Comparison of ENCODE assay signal across 8 cellular contexts in genomic region chr4:119209077-119209476, GRCh38. TPM values are rescaled to one million over a fixed set of nuclear protein-coding genes. Genes with fewer than 3 reads are reported as not detected.
DNase-seq lines count a peak whose midpoint lies in the region; ATAC-seq and TF ChIP-seq lines count a peak whose summit lies in the region.

No MANE protein-coding gene starts in this region.

- peaks cover 33% of the 10 kb centered on the region for H3K4me1 Mint-ChIP-seq in activated naive CD4-positive, alpha-beta T cell treated with anti-CD3 and anti-CD28 coated beads, Interleukin-2, amount 10 ng/mL, durations not matched to agents 7 days and 5 days
- H3K4me1 Mint-ChIP-seq in stimulated activated naive CD8-positive, alpha-beta T cell treated with anti-CD3 and anti-CD28 coated beads, Interleukin-15, Interleukin-2, amounts not matched to agents 100 ng/mL and 50 ng/mL, for 24 hours (ENCODE audit: low read depth), result peaks cover 50% of the 10 kb centered on the region

- ATAC-seq in left lobe of liver, result no peak

- DNase-seq in activated naive CD4-positive, alpha-beta T cell treated with Interleukin-2 at 50 U/mL for 16 hours, result peak; percentile 44
- no peak for DNase-seq in activated naive CD4-positive, alpha-beta T cell treated with anti-CD3 and anti-CD28 coated beads, Interleukin-2, amount 10 ng/mL, durations not matched to agents 7 days and 5 days
- DNase-seq in T1000 (lab: John Stamatoyannopoulos, UW), result peak; percentile 51
- peak; percentile 93 for DNase-seq in fibroblast of pulmonary artery (ENCODE audit: low read depth)
- DNase-seq in NCI-H2227 (lab: John Stamatoyannopoulos, UW; ENCODE audit: unreplicated experiment), result no peak
- DNase-seq in GM19240 (ENCODE audit: insufficient read length, low spot score), result no peak
- no peak for DNase-seq in left lobe of liver (ENCODE audit: low spot score)

- peaks cover 6% of the 10 kb centered on the region for H3K27me3 Mint-ChIP-seq in activated naive CD4-positive, alpha-beta T cell treated with anti-CD3 and anti-CD28 coated beads, Interleukin-2, amount 10 ng/mL, durations not matched to agents 7 days and 5 days
- no peaks in the 10 kb centered on the region for H3K27me3 Mint-ChIP-seq in stimulated activated naive CD8-positive, alpha-beta T cell treated with anti-CD3 and anti-CD28 coated beads, Interleukin-15, Interleukin-2, amounts not matched to agents 100 ng/mL and 50 ng/mL, for 24 hours

- H3K4me3 Mint-ChIP-seq in activated naive CD4-positive, alpha-beta T cell treated with anti-CD3 and anti-CD28 coated beads, Interleukin-2, amount 10 ng/mL, durations not matched to agents 7 days and 5 days, result no peak overlapping the region
- peak overlapping the region; percentile 11 for H3K4me3 Mint-ChIP-seq in stimulated activated naive CD8-positive, alpha-beta T cell treated with anti-CD3 and anti-CD28 coated beads, Interleukin-15, Interleukin-2, amounts not matched to agents 100 ng/mL and 50 ng/mL, for 24 hours

- no peaks in the 10 kb centered on the region for H3K36me3 Mint-ChIP-seq in activated naive CD4-positive, alpha-beta T cell treated with anti-CD3 and anti-CD28 coated beads, Interleukin-2, amount 10 ng/mL, durations not matched to agents 7 days and 5 days
- H3K36me3 Mint-ChIP-seq in stimulated activated naive CD8-positive, alpha-beta T cell treated with anti-CD3 and anti-CD28 coated beads, Interleukin-15, Interleukin-2, amounts not matched to agents 100 ng/mL and 50 ng/mL, for 24 hours (ENCODE audit: low read depth), result no peaks in the 10 kb centered on the region

- CTCF ChIA-PET in activated naive CD4-positive, alpha-beta T cell treated with anti-CD3 and anti-CD28 coated beads, Interleukin-2, amount 10 ng/mL, durations not matched to agents 7 days and 5 days (lab: Charles Lee), result interaction anchor here (1.2 to 1.4 kb wide), 2 partner anchors 78 to 228 kb away, joined by 3 read pairs; no protein-coding TSS in a partner anchor

- no peak overlapping the region for H3K4me3 ChIP-seq in fibroblast of pulmonary artery (replicated peaks; ENCODE audit: low read depth, low read length)

- H3K27ac Mint-ChIP-seq in activated naive CD4-positive, alpha-beta T cell treated with anti-CD3 and anti-CD28 coated beads, Interleukin-2, amount 10 ng/mL, durations not matched to agents 7 days and 5 days, result no peak overlapping the region
- peak overlapping the region; percentile 90 for H3K27ac Mint-ChIP-seq in stimulated activated naive CD8-positive, alpha-beta T cell treated with anti-CD3 and anti-CD28 coated beads, Interleukin-15, Interleukin-2, amounts not matched to agents 100 ng/mL and 50 ng/mL, for 24 hours

- no peaks in the 10 kb centered on the region for H3K9me3 Mint-ChIP-seq in activated naive CD4-positive, alpha-beta T cell treated with anti-CD3 and anti-CD28 coated beads, Interleukin-2, amount 10 ng/mL, durations not matched to agents 7 days and 5 days
- no peaks in the 10 kb centered on the region for H3K9me3 Mint-ChIP-seq in stimulated activated naive CD8-positive, alpha-beta T cell treated with anti-CD3 and anti-CD28 coated beads, Interleukin-15, Interleukin-2, amounts not matched to agents 100 ng/mL and 50 ng/mL, for 24 hours

- no peak for TF ChIP-seq CTCF in fibroblast of pulmonary artery (IDR thresholded peaks at IDR 0.05; ENCODE audit: low read length, missing control alignments)

RNA-seq across cellular contexts. Expression of gene USP53, which starts 3.4 kb away (rescaled TPM):
- total RNA-seq in left lobe of liver, result 5.6 TPM

Comparison
In these comparisons a context has a peak if more than half of its experiments do, and no peak if none do; other contexts are left out.
1. DNase-seq: peak in activated naive CD4-positive, alpha-beta T cell treated with Interleukin-2 at 50 U/mL for 16 hours (single experiment), T1000 (single experiment) and fibroblast of pulmonary artery (single experiment); none in activated naive CD4-positive, alpha-beta T cell treated with anti-CD3 and anti-CD28 coated beads, Interleukin-2, amount 10 ng/mL, durations not matched to agents 7 days and 5 days (single experiment), NCI-H2227 (single experiment), GM19240 (single experiment) and left lobe of liver (single experiment).